Comparison of ENCODE assay signal across 6 cellular contexts in genomic region chr16:57485091-57485915, GRCh38. TPM values are rescaled to one million over a fixed set of nuclear protein-coding genes. Genes with fewer than 3 reads are reported as not detected.
DNase-seq lines count a peak whose midpoint lies in the region; ATAC-seq and TF ChIP-seq lines count a peak whose summit lies in the region.

No MANE protein-coding gene starts in this region.

- CTCF ChIA-PET in activated CD8-positive, alpha-beta memory T cell treated with anti-CD3 and anti-CD28 coated beads, Interleukin-2, amount 10 ng/mL, durations not matched to agents 7 days and 5 days (lab: Charles Lee), result interaction anchor here (1.3 to 3.5 kb wide), 5 partner anchors 10 to 62 kb away, joined by 3 to 21 read pairs (median 13); partner anchors contain the start of gene POLR2C

- peaks cover 22% of the 10 kb centered on the region for H3K4me1 Mint-ChIP-seq in activated CD8-positive, alpha-beta memory T cell treated with anti-CD3 and anti-CD28 coated beads, Interleukin-2, amount 10 ng/mL, durations not matched to agents 7 days and 5 days

- H3K9me3 Mint-ChIP-seq in activated CD8-positive, alpha-beta memory T cell treated with anti-CD3 and anti-CD28 coated beads, Interleukin-2, amount 10 ng/mL, durations not matched to agents 7 days and 5 days (ENCODE audit: low read depth), result no peaks in the 10 kb centered on the region

- peak overlapping the region; percentile 71 for H3K4me3 Mint-ChIP-seq in activated CD8-positive, alpha-beta memory T cell treated with anti-CD3 and anti-CD28 coated beads, Interleukin-2, amount 10 ng/mL, durations not matched to agents 7 days and 5 days

- H3K27ac ChIP-seq in right atrium auricular region (peak overlapping the region; percentile 73 to 75), tibial artery (peak overlapping the region; percentile 86 to 94)

- TF ChIP-seq CTCF in right atrium auricular region (IDR thresholded peaks at IDR 0.05) (no peak), tibial artery (IDR thresholded peaks at IDR 0.05) (no peak)

- H3K36me3 ChIP-seq in right atrium auricular region, result no peaks in the 10 kb centered on the region
- H3K36me3 ChIP-seq in tibial artery, result no peaks in the 10 kb centered on the region

- no peaks in the 10 kb centered on the region for H3K36me3 Mint-ChIP-seq in activated CD8-positive, alpha-beta memory T cell treated with anti-CD3 and anti-CD28 coated beads, Interleukin-2, amount 10 ng/mL, durations not matched to agents 7 days and 5 days

- H3K27ac Mint-ChIP-seq in activated CD8-positive, alpha-beta memory T cell treated with anti-CD3 and anti-CD28 coated beads, Interleukin-2, amount 10 ng/mL, durations not matched to agents 7 days and 5 days, result no peak overlapping the region

- peak overlapping the region; percentile 70 to 76 for H3K4me3 ChIP-seq in right atrium auricular region
- H3K4me3 ChIP-seq in tibial artery, result peak overlapping the region; percentile 75 to 90

- intact Hi-C loops in tibial artery (cut with DNase I; ENCODE audit: low total_unique reads), result no loop called here

- H3K27me3 ChIP-seq in right atrium auricular region (no peaks in the 10 kb centered on the region), tibial artery (no peaks in the 10 kb centered on the region)

- peaks cover 3% of the 10 kb centered on the region for H3K27me3 Mint-ChIP-seq in activated CD8-positive, alpha-beta memory T cell treated with anti-CD3 and anti-CD28 coated beads, Interleukin-2, amount 10 ng/mL, durations not matched to agents 7 days and 5 days

- no peaks in the 10 kb centered on the region for H3K9me3 ChIP-seq in right atrium auricular region
- no peaks in the 10 kb centered on the region for H3K9me3 ChIP-seq in tibial artery

- H3K4me1 ChIP-seq in right atrium auricular region (peaks cover 0 to 30% of the 10 kb centered on the region in 2 donors), tibial artery (peaks cover 0 to 40% (median 35%) of the 10 kb centered on the region in 4 donors)

- DNase-seq in activated CD8-positive, alpha-beta memory T cell treated with anti-CD3 and anti-CD28 coated beads, Interleukin-2, amount 10 ng/mL, durations not matched to agents 7 days and 5 days, result no peak
- no peak for DNase-seq in activated CD8-positive, alpha-beta memory T cell treated with anti-CD3 and anti-CD28 coated beads, Interleukin-2, amount 50 U/mL, for 4 hours
- DNase-seq in right atrium auricular region (ENCODE audit: low spot score), result no peak
- peak in 1 of 2 donors; percentile 70 for DNase-seq in tibial artery
- DNase-seq in NCI-H1694 (lab: John Stamatoyannopoulos, UW), result no peak
- DNase-seq in NCI-H1092 treated with DMSO at 0.1 percent for 48 hours (lab: John Stamatoyannopoulos, UW), result no peak

- ATAC-seq in activated CD8-positive, alpha-beta memory T cell treated with anti-CD3 and anti-CD28 coated beads, Interleukin-2, amount 10 ng/mL, durations not matched to agents 7 days and 5 days, result no peak

RNA-seq across cellular contexts. Expression of gene DOK4, which starts 1.0 kb away (rescaled TPM):
- total RNA-seq in activated CD8-positive, alpha-beta memory T cell treated with anti-CD3 and anti-CD28 coated beads, Interleukin-2, amount 10 ng/mL, durations not matched to agents 7 days and 5 days, result 1 to 10 TPM; 3.4 to 4.7 TPM
- 10 to 100 TPM; 15.2 to 34.2 TPM for total RNA-seq in right atrium auricular region

RNA-seq across cellular contexts. Expression of gene POLR2C, which starts 22.8 kb away (rescaled TPM):
- total RNA-seq in activated CD8-positive, alpha-beta memory T cell treated with anti-CD3 and anti-CD28 coated beads, Interleukin-2, amount 10 ng/mL, durations not matched to agents 7 days and 5 days, result 10 to 100 TPM; 48.6 to 61.7 TPM
- 10 to 100 TPM; 76.8 to 86.3 TPM for total RNA-seq in right atrium auricular region

RNA-seq across cellular contexts. Expression of gene COQ9, which starts 38.0 kb away (rescaled TPM):
- total RNA-seq in activated CD8-positive, alpha-beta memory T cell treated with anti-CD3 and anti-CD28 coated beads, Interleukin-2, amount 10 ng/mL, durations not matched to agents 7 days and 5 days, result 10 to 100 TPM; 36.8 to 43.1 TPM
- 100 to 1,000 TPM; 106 to 153 TPM for total RNA-seq in right atrium auricular region

RNA-seq across cellular contexts. Expression of gene CIAPIN1, which starts 38.1 kb away (rescaled TPM):
- total RNA-seq in activated CD8-positive, alpha-beta memory T cell treated with anti-CD3 and anti-CD28 coated beads, Interleukin-2, amount 10 ng/mL, durations not matched to agents 7 days and 5 days, result 10 to 100 TPM; 46.5 to 62.5 TPM
- 10 to 100 TPM; 33.0 to 34.4 TPM for total RNA-seq in right atrium auricular region

RNA-seq across cellular contexts. Expression of gene CCDC102A, which starts 51.1 kb away (rescaled TPM):
- 10 to 100 TPM; 19.7 to 20.2 TPM for total RNA-seq in activated CD8-positive, alpha-beta memory T cell treated with anti-CD3 and anti-CD28 coated beads, Interleukin-2, amount 10 ng/mL, durations not matched to agents 7 days and 5 days
- total RNA-seq in right atrium auricular region, result 10 to 100 TPM; 11.2 to 15.1 TPM
